Comparison of ENCODE assay signal across 8 cellular contexts in genomic region chr6:26122402-26122792, GRCh38. TPM values are rescaled to one million over a fixed set of nuclear protein-coding genes. Genes with fewer than 3 reads are reported as not detected.
DNase-seq lines count a peak whose midpoint lies in the region; ATAC-seq and TF ChIP-seq lines count a peak whose summit lies in the region.

No MANE protein-coding gene starts in this region.

- H3K4me1 ChIP-seq in prostate gland (replicated peaks) = no peaks in the 10 kb centered on the region

- no peak for ATAC-seq in HG03571 (IDR thresholded peaks at IDR 0.05; ENCODE audit: unreplicated experiment)

- no peak for TF ChIP-seq POLR2A in prostate gland (IDR thresholded peaks at IDR 0.05)

- peak overlapping the region; percentile 91 to 95 for H3K27ac ChIP-seq in prostate gland

- H3K4me1 Mint-ChIP-seq in T-helper 2 cell treated with Interferon-gamma antibody and Interleukin-4, amounts not matched to agents 5 μg/mL and 100 μg/mL, for 36 hours (ENCODE audit: low read depth) = peaks cover 40% of the 10 kb centered on the region

- H3K9me3 ChIP-seq in prostate gland = no peaks in the 10 kb centered on the region

- CTCF ChIA-PET in GM10248 (lab: Yijun Ruan, JAX) = interaction anchor here (0.9 to 4.3 kb wide), 6 partner anchors 23 to 91 kb away, joined by 3 to 28 read pairs (median 5); a partner anchor contains a TSS

- peaks cover 34% of the 10 kb centered on the region for H3K36me3 Mint-ChIP-seq in T-helper 2 cell treated with Interferon-gamma antibody and Interleukin-4, amounts not matched to agents 5 μg/mL and 100 μg/mL, for 36 hours (ENCODE audit: low read depth)

- H3K4me3 ChIP-seq in epithelial cell of proximal tubule (ENCODE audit: low read depth, low read length) (peak overlapping the region; percentile 73), prostate gland (peak overlapping the region; percentile 81 to 85)

- POLR2A ChIA-PET in GM10248 (lab: Yijun Ruan, JAX) = interaction anchor here (1.9 to 5.2 kb wide), 14 partner anchors 15 to 151 kb away, joined by 7 to 211 read pairs (median 31); a partner anchor contains a TSS

- H3K4me3 Mint-ChIP-seq in T-helper 2 cell treated with Interferon-gamma antibody and Interleukin-4, amounts not matched to agents 5 μg/mL and 100 μg/mL, for 36 hours = peak overlapping the region; percentile 100

- intact Hi-C loops in prostate gland (cut with DNase I) = loop anchor here (2.0 kb wide), 1 partner anchor 162 kb away; a partner anchor contains a TSS

- H3K36me3 ChIP-seq in prostate gland = no peaks in the 10 kb centered on the region

- peaks cover 15% of the 10 kb centered on the region for H3K27me3 Mint-ChIP-seq in T-helper 2 cell treated with Interferon-gamma antibody and Interleukin-4, amounts not matched to agents 5 μg/mL and 100 μg/mL, for 36 hours (ENCODE audit: low read depth)

- H3K9me3 Mint-ChIP-seq in T-helper 2 cell treated with Interferon-gamma antibody and Interleukin-4, amounts not matched to agents 5 μg/mL and 100 μg/mL, for 36 hours = no peaks in the 10 kb centered on the region

- no peak for DNase-seq in T-helper 2 cell treated with Interferon-gamma antibody and Interleukin-4, amounts not matched to agents 5 μg/mL and 100 μg/mL, for 36 hours (ENCODE audit: low spot score)
- DNase-seq in T-helper 2 cell (no peak), SKM-1 (lab: John Stamatoyannopoulos, UW; ENCODE audit: unreplicated experiment) (peak; percentile 60), epithelial cell of proximal tubule (ENCODE audit: low read depth) (no peak), prostate gland (ENCODE audit: low spot score) (peak; percentile 38), pons (ENCODE audit: low spot score) (no peak), GM10248 (ENCODE audit: extremely low spot score) (no peak)

- H3K27ac Mint-ChIP-seq in T-helper 2 cell treated with Interferon-gamma antibody and Interleukin-4, amounts not matched to agents 5 μg/mL and 100 μg/mL, for 36 hours = peak overlapping the region; percentile 99

- H3K27me3 ChIP-seq in prostate gland (replicated peaks; ENCODE audit: insufficient read depth) = no peaks in the 10 kb centered on the region

- no peak for TF ChIP-seq CTCF in epithelial cell of proximal tubule (conservative IDR thresholded peaks at IDR 0.05; ENCODE audit: low read depth, low read length)
- TF ChIP-seq CTCF in prostate gland (IDR thresholded peaks at IDR 0.05) = peak in 1 of 4 experiments; percentile 8
- TF ChIP-seq CTCF in GM10248 (IDR thresholded peaks at IDR 0.05; ENCODE audit: control extremely low read depth, extremely low read depth, low read depth, missing control alignments) = no peak

- WGBS in prostate gland = 59% methylated on average over 6 of the region's 6 CpGs

RNA-seq across cellular contexts. Expression of gene HFE, which starts 35.2 kb away (rescaled TPM):
- 5.1 and 5.3 TPM in 2 replicates for total RNA-seq in epithelial cell of proximal tubule
- total RNA-seq in prostate gland = 10 to 100 TPM in 1 of 2 donors, 1 to 10 TPM in 1; 8.9 to 16.6 TPM

Comparison
In these comparisons a context has a peak if more than half of its experiments do, and no peak if none do; other contexts are left out.
1. DNase-seq: peak in SKM-1 (single experiment) and prostate gland (single experiment); none in T-helper 2 cell treated with Interferon-gamma antibody and Interleukin-4, amounts not matched to agents 5 μg/mL and 100 μg/mL, for 36 hours (single experiment), T-helper 2 cell (0 of 5), epithelial cell of proximal tubule (single experiment), pons (single experiment) and GM10248 (single experiment).